In the genomic region with DNA sequence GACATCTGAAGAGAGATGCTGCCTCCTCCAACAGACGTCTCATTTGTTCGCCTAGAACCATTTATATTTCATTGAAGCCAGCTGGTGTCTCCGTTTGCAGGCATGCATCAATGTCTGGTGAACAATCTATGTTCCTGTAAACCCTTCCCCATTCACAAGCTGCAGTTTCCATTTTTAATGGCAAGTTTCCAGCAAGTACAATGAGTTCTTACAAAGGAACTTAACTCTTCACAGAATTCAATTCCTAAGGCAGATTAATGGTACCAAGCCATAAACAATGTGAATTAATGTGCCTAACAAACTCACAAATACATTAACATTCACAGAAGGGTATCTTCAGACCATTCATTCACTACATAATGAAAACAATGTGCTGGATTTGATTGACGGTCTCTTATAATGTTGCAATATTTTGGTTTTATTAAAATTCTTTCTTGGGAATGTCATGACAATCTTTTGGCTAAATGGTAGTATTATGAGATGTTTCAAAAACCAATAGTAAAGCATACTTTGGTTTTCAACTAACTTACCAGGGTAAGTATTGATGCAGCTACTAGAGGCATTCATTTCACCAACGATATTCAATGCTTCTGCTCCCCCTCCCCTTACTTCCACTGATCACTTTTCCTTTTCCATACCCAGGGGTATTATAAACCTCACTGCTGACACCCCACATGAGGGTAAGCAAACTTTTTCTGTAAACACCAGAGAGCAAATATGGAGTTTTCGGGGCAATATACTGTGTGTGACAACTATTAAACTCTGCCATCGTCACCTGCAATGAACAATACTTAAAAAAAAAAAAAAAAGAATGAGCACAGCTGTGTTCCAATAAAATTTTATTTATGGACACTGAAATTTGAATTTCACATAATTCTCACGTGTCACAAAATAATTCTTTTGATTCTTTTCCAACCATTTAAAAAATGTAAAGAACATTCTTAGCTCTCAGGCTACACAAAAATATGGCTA, we compare ENCODE assay signal across 8 cellular contexts. TPM values are rescaled to one million over a fixed set of nuclear protein-coding genes. Genes with fewer than 3 reads are reported as not detected.
DNase-seq lines count a peak whose midpoint lies in the region; ATAC-seq and TF ChIP-seq lines count a peak whose summit lies in the region.

No MANE protein-coding gene starts in this region.

- no peaks in the 10 kb centered on the region for H3K27me3 Mint-ChIP-seq in Calu3 (ENCODE audit: unreplicated experiment)
- no peaks in the 10 kb centered on the region for H3K27me3 Mint-ChIP-seq in activated T-helper 2 cell treated with anti-CD3 and anti-CD28 coated beads, Interferon-gamma antibody, Interleukin-2, Interleukin-4, amounts not matched to agents 10 μg/mL and 5 μg/mL and 100 μg/mL, durations not matched to agents 14 hours and 24 hours and 36 hours (ENCODE audit: low read depth)
- no peaks in the 10 kb centered on the region for H3K27me3 Mint-ChIP-seq in stimulated activated naive B cell treated with anti-CD40 and anti-IgM and Interleukin-4, amounts not matched to agents 10 μg/mL and 1 μg/mL and 100 μg/mL, for 72 hours

- H3K36me3 ChIP-seq in KOPT-K1 (ENCODE audit: insufficient read depth, low read length) = peaks cover 40% of the 10 kb centered on the region

- CTCF ChIA-PET in Calu3 (lab: Charles Lee) = interaction anchor here (0.7 to 1.3 kb wide), 3 partner anchors 13 to 29 kb away, joined by 3 to 6 read pairs (median 5); no protein-coding TSS in a partner anchor

- no TSS peak for BruUV-seq in Calu3 (replicated peaks; lab: Mats Ljungman, UMichigan)

- DNase-seq in Calu3 (no peak), NCI-H128 (lab: John Stamatoyannopoulos, UW; ENCODE audit: unreplicated experiment) (no peak)
- DNase-seq in activated T-helper 2 cell treated with anti-CD3 and anti-CD28 coated beads, Interferon-gamma antibody, Interleukin-2, Interleukin-4, amounts not matched to agents 10 μg/mL and 5 μg/mL and 100 μg/mL, durations not matched to agents 14 hours and 24 hours and 36 hours (ENCODE audit: low spot score) = no peak
- no peak for DNase-seq in stimulated activated naive B cell treated with anti-CD40 and anti-IgM and Interleukin-4, amounts not matched to agents 10 μg/mL and 1 μg/mL and 100 μg/mL, for 72 hours

- H3K36me3 Mint-ChIP-seq in Calu3 (ENCODE audit: insufficient read depth, unreplicated experiment) = peaks cover 59% of the 10 kb centered on the region
- peaks cover 36% of the 10 kb centered on the region for H3K36me3 Mint-ChIP-seq in activated T-helper 2 cell treated with anti-CD3 and anti-CD28 coated beads, Interferon-gamma antibody, Interleukin-2, Interleukin-4, amounts not matched to agents 10 μg/mL and 5 μg/mL and 100 μg/mL, durations not matched to agents 14 hours and 24 hours and 36 hours (ENCODE audit: low read depth)
- H3K36me3 Mint-ChIP-seq in stimulated activated naive B cell treated with anti-CD40 and anti-IgM and Interleukin-4, amounts not matched to agents 10 μg/mL and 1 μg/mL and 100 μg/mL, for 72 hours = peaks cover 19 to 27% of the 10 kb centered on the region in 2 donors

- no peaks in the 10 kb centered on the region for H3K9me3 Mint-ChIP-seq in Calu3 (ENCODE audit: low read depth, unreplicated experiment)
- no peaks in the 10 kb centered on the region for H3K9me3 Mint-ChIP-seq in activated T-helper 2 cell treated with anti-CD3 and anti-CD28 coated beads, Interferon-gamma antibody, Interleukin-2, Interleukin-4, amounts not matched to agents 10 μg/mL and 5 μg/mL and 100 μg/mL, durations not matched to agents 14 hours and 24 hours and 36 hours
- no peaks in the 10 kb centered on the region for H3K9me3 Mint-ChIP-seq in stimulated activated naive B cell treated with anti-CD40 and anti-IgM and Interleukin-4, amounts not matched to agents 10 μg/mL and 1 μg/mL and 100 μg/mL, for 72 hours

- peaks cover 17% of the 10 kb centered on the region for H3K4me1 Mint-ChIP-seq in Calu3 (ENCODE audit: low read depth, unreplicated experiment)
- H3K4me1 Mint-ChIP-seq in activated T-helper 2 cell treated with anti-CD3 and anti-CD28 coated beads, Interferon-gamma antibody, Interleukin-2, Interleukin-4, amounts not matched to agents 10 μg/mL and 5 μg/mL and 100 μg/mL, durations not matched to agents 14 hours and 24 hours and 36 hours (ENCODE audit: low read depth) = peaks cover 40% of the 10 kb centered on the region
- H3K4me1 Mint-ChIP-seq in stimulated activated naive B cell treated with anti-CD40 and anti-IgM and Interleukin-4, amounts not matched to agents 10 μg/mL and 1 μg/mL and 100 μg/mL, for 72 hours = peaks cover 24 to 50% of the 10 kb centered on the region in 2 donors

- intact Hi-C loops in Calu3 (cut with micrococcal nuclease; ENCODE audit: unreplicated experiment) = loop anchor here (10.0 kb wide), 1 partner anchor 97 kb away; no protein-coding TSS in a partner anchor
- intact Hi-C loops in activated T-helper 2 cell treated with anti-CD3 and anti-CD28 coated beads, Interferon-gamma antibody, Interleukin-2, Interleukin-4, amounts not matched to agents 10 μg/mL and 5 μg/mL and 100 μg/mL, durations not matched to agents 14 hours and 24 hours and 36 hours (cut with micrococcal nuclease) = loop anchor here (1.0 to 5.0 kb wide), 2 partner anchors 16 to 41 kb away; no protein-coding TSS in a partner anchor

- TF ChIP-seq CTCF in Calu3 (IDR thresholded peaks at IDR 0.05; ENCODE audit: unreplicated experiment) = no peak

- no peak overlapping the region for H3K27ac Mint-ChIP-seq in Calu3 (ENCODE audit: unreplicated experiment)
- H3K27ac Mint-ChIP-seq in activated T-helper 2 cell treated with anti-CD3 and anti-CD28 coated beads, Interferon-gamma antibody, Interleukin-2, Interleukin-4, amounts not matched to agents 10 μg/mL and 5 μg/mL and 100 μg/mL, durations not matched to agents 14 hours and 24 hours and 36 hours = peak overlapping the region; percentile 67
- no peak overlapping the region for H3K27ac Mint-ChIP-seq in stimulated activated naive B cell treated with anti-CD40 and anti-IgM and Interleukin-4, amounts not matched to agents 10 μg/mL and 1 μg/mL and 100 μg/mL, for 72 hours

- no peaks in the 10 kb centered on the region for H3K9me3 ChIP-seq in KOPT-K1 (ENCODE audit: insufficient read depth, low read length, poor library complexity, severe bottlenecking)
- H3K9me3 ChIP-seq in iPS-18c (ENCODE audit: control insufficient read depth, insufficient read depth, low read length) = no peaks in the 10 kb centered on the region

- no peak for ATAC-seq in stimulated activated naive B cell treated with anti-CD40 and anti-IgM and Interleukin-4, amounts not matched to agents 10 μg/mL and 1 μg/mL and 100 μg/mL, for 72 hours (replicated peaks)
- ATAC-seq in GM21529 (IDR thresholded peaks at IDR 0.05; ENCODE audit: unreplicated experiment) (no peak), HG03095 (IDR thresholded peaks at IDR 0.05; ENCODE audit: unreplicated experiment) (no peak)

- H3K27ac ChIP-seq in KOPT-K1 (ENCODE audit: low read depth, low read length, poor library complexity, severe bottlenecking) = peak overlapping the region; percentile 38

- H3K4me3 Mint-ChIP-seq in Calu3 (ENCODE audit: low read depth, unreplicated experiment) = peak overlapping the region; percentile 96
- H3K4me3 Mint-ChIP-seq in activated T-helper 2 cell treated with anti-CD3 and anti-CD28 coated beads, Interferon-gamma antibody, Interleukin-2, Interleukin-4, amounts not matched to agents 10 μg/mL and 5 μg/mL and 100 μg/mL, durations not matched to agents 14 hours and 24 hours and 36 hours (ENCODE audit: low read depth) = peak overlapping the region; percentile 98
- peak overlapping the region; percentile 96 to 97 for H3K4me3 Mint-ChIP-seq in stimulated activated naive B cell treated with anti-CD40 and anti-IgM and Interleukin-4, amounts not matched to agents 10 μg/mL and 1 μg/mL and 100 μg/mL, for 72 hours

- H3K4me3 ChIP-seq in iPS-18c (ENCODE audit: insufficient read depth, low read depth, low read length) = peak overlapping the region; percentile 20; the same call in 1 of the 2 replicates

RNA-seq across cellular contexts. Expression of gene AKIRIN2, which starts 4.2 kb away (rescaled TPM):
- 44.7 and 46.1 TPM in 2 replicates for total RNA-seq in Calu3 (2022)
- 41.9 and 42.0 TPM in 2 replicates for total RNA-seq in activated T-helper 2 cell treated with anti-CD3 and anti-CD28 coated beads, Interferon-gamma antibody, Interleukin-2, Interleukin-4, amounts not matched to agents 10 μg/mL and 5 μg/mL and 100 μg/mL, durations not matched to agents 14 hours and 24 hours and 36 hours
